In genomic region chr13:44271915-44272341, GRCh38 we compare ENCODE assay signal across 12 cellular contexts.
A peak's percentile ranks its signal among the peaks of the same experiment; 100 is the strongest.
DNase-seq lines count a peak whose midpoint lies in the region; ATAC-seq, FAIRE-seq and TF ChIP-seq lines count a peak whose summit lies in the region.
"Had no signal": no experiment of that assay in that cellular context is flagged by ENCODE, and none has a peak within 500 bp of the region (broad histone marks: within the 10 kb centered on the region; RNA-seq: fewer than 3 reads in every experiment).

No MANE protein-coding gene starts in this region.

- H3K9me3 Mint-ChIP-seq in CD4-positive, CD25-positive, alpha-beta regulatory T cell, result peaks cover 0 to 7% (median 3%) of the 10 kb centered on the region in 7 donors

- H2BK12ac ChIP-seq in trophoblast cell (ENCODE audit: low read length), result no peak overlapping the region

- no peak overlapping the region for H3K4me3 ChIP-seq in CD4-positive, CD25-positive, alpha-beta regulatory T cell (ENCODE audit: low read depth, low read length)
- no peak overlapping the region for H3K4me3 ChIP-seq in adipocyte (ENCODE audit: low read length)
- no peak overlapping the region for H3K4me3 ChIP-seq in left ventricle myocardium inferior
- H3K4me3 ChIP-seq in trophoblast cell (ENCODE audit: low read depth, low read length), result no peak overlapping the region

- H3K27me3 ChIP-seq in CD4-positive, CD25-positive, alpha-beta regulatory T cell (ENCODE audit: control insufficient read depth, insufficient read depth, low read length), result no peaks in the 10 kb centered on the region
- no peaks in the 10 kb centered on the region for H3K27me3 ChIP-seq in adipocyte (replicated peaks; ENCODE audit: control insufficient read depth, insufficient read depth, low read length)
- no peaks in the 10 kb centered on the region for H3K27me3 ChIP-seq in left ventricle myocardium inferior (ENCODE audit: low read depth)
- H3K27me3 ChIP-seq in trophoblast cell (ENCODE audit: insufficient read depth, low read length), result no peaks in the 10 kb centered on the region

- peaks cover 17% of the 10 kb centered on the region for H3K4me1 ChIP-seq in CD4-positive, CD25-positive, alpha-beta regulatory T cell (ENCODE audit: control insufficient read depth, insufficient read depth, low read length, poor library complexity, severe bottlenecking)
- H3K4me1 ChIP-seq in adipocyte (ENCODE audit: control insufficient read depth, insufficient read depth, low read length) (peaks cover 32% of the 10 kb centered on the region), left ventricle myocardium inferior (peaks cover 47% of the 10 kb centered on the region), trophoblast cell (ENCODE audit: control insufficient read depth in 1 of 2, insufficient read depth in 2 of 2, low read length in 2 of 2) (no peaks in the 10 kb centered on the region)

- H3K4me1 Mint-ChIP-seq in CD4-positive, CD25-positive, alpha-beta regulatory T cell, result peaks cover 9 to 31% (median 22%) of the 10 kb centered on the region in 4 donors

- peak overlapping the region in 2 of 3 donors; percentile 98 for H3K27ac Mint-ChIP-seq in CD4-positive, CD25-positive, alpha-beta regulatory T cell

- H4K8ac ChIP-seq in trophoblast cell (ENCODE audit: low read depth, low read length), result no peak overlapping the region

- DNase-seq in CD4-positive, CD25-positive, alpha-beta regulatory T cell, result no peak
- DNase-seq in adipocyte (ENCODE audit: low read depth) (peak; percentile 46), left ventricle myocardium inferior (no peak), sciatic nerve (ENCODE audit: low spot score) (no peak), T-helper 9 cell (no peak), trophoblast cell (no peak), GM12892 (ENCODE audit: insufficient read length) (no peak), NOMO-1 (lab: John Stamatoyannopoulos, UW; ENCODE audit: unreplicated experiment in 2 of 2) (no peak)
- DNase-seq: COR-L47, Karpas-422, NCI-H774 had no signal

- no peak overlapping the region for H2BK5ac ChIP-seq in trophoblast cell (ENCODE audit: low read depth, low read length, poor library complexity)

- TF ChIP-seq POLR2A in GM12892 (IDR thresholded peaks at IDR 0.05; ENCODE audit: low read depth, low read length), result no peak

- no peak overlapping the region for H3K27ac ChIP-seq in CD4-positive, CD25-positive, alpha-beta regulatory T cell (ENCODE audit: insufficient read depth, low read length, poor library complexity, severe bottlenecking)
- H3K27ac ChIP-seq in left ventricle myocardium inferior (replicated peaks), result peak overlapping the region; percentile 80
- no peak overlapping the region for H3K27ac ChIP-seq in trophoblast cell (ENCODE audit: low read depth, low read length)

- H4K12ac ChIP-seq in trophoblast cell (ENCODE audit: low read depth, low read length), result no peak overlapping the region

- H4K91ac ChIP-seq in trophoblast cell (ENCODE audit: low read depth, low read length), result no peak overlapping the region

- TF ChIP-seq CTCF in left ventricle myocardium inferior (IDR thresholded peaks at IDR 0.05; ENCODE audit: borderline replicate concordance), result no peak

- H3K79me2 ChIP-seq in trophoblast cell (ENCODE audit: control insufficient read depth, insufficient read depth, low read length, poor library complexity), result no peaks in the 10 kb centered on the region

- no peak overlapping the region for H3K18ac ChIP-seq in trophoblast cell (ENCODE audit: low read length)

- no peak overlapping the region for H2BK120ac ChIP-seq in trophoblast cell (ENCODE audit: insufficient read depth, low read length, poor library complexity)

- H2AFZ ChIP-seq in trophoblast cell (ENCODE audit: insufficient read depth, low read length, poor library complexity), result no peak overlapping the region

- ATAC-seq in CD4-positive, CD25-positive, alpha-beta regulatory T cell (ENCODE audit: low read depth in 2 of 2), result no peak
- peak; percentile 74 for ATAC-seq in sciatic nerve

- no CpG with 5 or more reads among the region's 1 CpG for WGBS in trophoblast cell (ENCODE audit: extremely low coverage, insufficient coverage, insufficient read length)

- no peak overlapping the region for H3K4me3 Mint-ChIP-seq in CD4-positive, CD25-positive, alpha-beta regulatory T cell

- intact Hi-C loops in left ventricle myocardium inferior (cut with micrococcal nuclease), result no loop called here
- intact Hi-C loops in sciatic nerve (cut with DNase I), result no loop called here

- H3K4ac ChIP-seq in trophoblast cell (ENCODE audit: low read depth, low read length), result no peak overlapping the region

- H3K4me2 ChIP-seq in trophoblast cell (ENCODE audit: low read length), result no peak overlapping the region

- no peaks in the 10 kb centered on the region for H3K9me3 ChIP-seq in CD4-positive, CD25-positive, alpha-beta regulatory T cell (ENCODE audit: control insufficient read depth in 2 of 2, low read length in 2 of 2)
- H3K9me3 ChIP-seq in adipocyte (ENCODE audit: control insufficient read depth, low read length) (no peaks in the 10 kb centered on the region), left ventricle myocardium inferior (replicated peaks) (no peaks in the 10 kb centered on the region), trophoblast cell (ENCODE audit: insufficient read depth, low read depth, low read length) (no peaks in the 10 kb centered on the region)

- H3K27me3 Mint-ChIP-seq in CD4-positive, CD25-positive, alpha-beta regulatory T cell, result peaks cover 14% of the 10 kb centered on the region

- no peak for FAIRE-seq in GM12892 (lab: Jason Lieb, UNC)
- FAIRE-seq: bronchial epithelial cell had no signal

- no peaks in the 10 kb centered on the region for H3K79me1 ChIP-seq in trophoblast cell (ENCODE audit: low read length)

- no peak overlapping the region for H2AK5ac ChIP-seq in trophoblast cell (ENCODE audit: low read length)

- no peaks in the 10 kb centered on the region for H3K36me3 ChIP-seq in CD4-positive, CD25-positive, alpha-beta regulatory T cell (ENCODE audit: control insufficient read depth, insufficient read depth, low read length)
- H3K36me3 ChIP-seq in adipocyte (ENCODE audit: control insufficient read depth, insufficient read depth, low read length, severe bottlenecking) (no peaks in the 10 kb centered on the region), left ventricle myocardium inferior (no peaks in the 10 kb centered on the region), trophoblast cell (ENCODE audit: control insufficient read depth in 1 of 2, insufficient read depth in 2 of 2, low read length in 2 of 2) (no peaks in the 10 kb centered on the region)

- no peak overlapping the region for H3K14ac ChIP-seq in trophoblast cell (ENCODE audit: low read length)

- no peak overlapping the region for H3K9ac ChIP-seq in adipocyte (ENCODE audit: low read length)
- no peak overlapping the region for H3K9ac ChIP-seq in trophoblast cell (ENCODE audit: low read length)

- no peak overlapping the region for H3K23ac ChIP-seq in trophoblast cell (ENCODE audit: low read length)

- H3K36me3 Mint-ChIP-seq in CD4-positive, CD25-positive, alpha-beta regulatory T cell, result peaks cover 14% of the 10 kb centered on the region
